Comparison of ENCODE assay signal across 9 cellular contexts in the genomic region with DNA sequence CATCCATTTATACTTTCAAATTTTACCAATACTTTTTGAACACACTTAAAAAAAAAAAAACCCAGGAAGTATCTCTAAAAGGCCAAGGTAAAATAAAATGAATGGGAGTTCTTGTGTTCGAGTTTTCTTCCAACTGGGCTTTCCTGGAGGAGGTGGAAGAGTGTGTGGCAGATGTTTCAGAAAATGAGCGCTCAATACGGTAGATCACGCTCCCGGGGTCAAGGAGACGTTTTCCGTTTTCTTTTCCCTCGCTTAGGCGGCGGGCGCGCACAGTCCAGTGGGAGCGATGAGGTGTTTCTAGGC. TPM values are rescaled to one million over a fixed set of nuclear protein-coding genes. Genes with fewer than 3 reads are reported as not detected.
DNase-seq lines count a peak whose midpoint lies in the region; FAIRE-seq and TF ChIP-seq lines count a peak whose summit lies in the region.
"Had no signal": no experiment of that assay in that cellular context is flagged by ENCODE, and none has a peak within 500 bp of the region (broad histone marks: within the 10 kb centered on the region; RNA-seq: fewer than 3 reads in every experiment).

No MANE protein-coding gene starts in this region.

- peak overlapping the region; percentile 82 for H3K4me2 ChIP-seq in keratinocyte (ENCODE audit: control insufficient read depth, extremely low read depth, insufficient read depth, low read depth, low read length)

- no peak for DNase-seq in T-helper 1 cell
- no peak for DNase-seq in activated T-helper 2 cell treated with anti-CD3 and anti-CD28 coated beads, Interferon-gamma antibody, Interleukin-2, Interleukin-4, amounts not matched to agents 10 μg/mL and 5 μg/mL and 100 μg/mL, durations not matched to agents 14 hours and 24 hours and 36 hours (ENCODE audit: low spot score)
- DNase-seq in keratinocyte (ENCODE audit: low read depth, low spot score), result no peak
- no peak for DNase-seq in posterior cingulate gyrus
- no peak for DNase-seq in GM10248 (ENCODE audit: extremely low spot score)
- no peak for DNase-seq in NCI-H2081 treated with DMSO at 0.1 percent for 48 hours (lab: John Stamatoyannopoulos, UW)

- POLR2A ChIA-PET in GM10248 (lab: Yijun Ruan, JAX), result no interaction called here

- no peaks in the 10 kb centered on the region for H3K36me3 ChIP-seq in keratinocyte (ENCODE audit: control insufficient read depth in 2 of 2, extremely low read depth in 1 of 2, insufficient read depth in 2 of 2, low read length in 2 of 2)
- peaks cover 0 to 7% (median 2%) of the 10 kb centered on the region in 5 donors for H3K36me3 ChIP-seq in subcutaneous abdominal adipose tissue (ENCODE audit: control insufficient read depth in 5 of 5, insufficient read depth in 5 of 5, low read length in 5 of 5)

- dilution Hi-C loops in keratinocyte (cut with MboI; ENCODE audit: extremely low pct_ligation_motif_present, low sequenced_read_pairs), result no loop called here

- H3K36me3 Mint-ChIP-seq in T-helper 1 cell treated with Interleukin-12 subunit alpha and Interleukin-12 subunit beta and Interleukin-4 antibody, amounts not matched to agents 30 μg/mL and 1 μg/mL, for 36 hours (ENCODE audit: low read depth), result no peaks in the 10 kb centered on the region
- no peaks in the 10 kb centered on the region for H3K36me3 Mint-ChIP-seq in activated T-helper 2 cell treated with anti-CD3 and anti-CD28 coated beads, Interferon-gamma antibody, Interleukin-2, Interleukin-4, amounts not matched to agents 10 μg/mL and 5 μg/mL and 100 μg/mL, durations not matched to agents 14 hours and 24 hours and 36 hours (ENCODE audit: low read depth)

- H3K4me3 ChIP-seq in keratinocyte (ENCODE audit: control insufficient read depth in 2 of 3, extremely low read depth in 1 of 3, insufficient read depth in 2 of 3, low read depth in 1 of 3, low read length in 3 of 3) (peak overlapping the region in 2 of 3 experiments; percentile 44 to 65), subcutaneous abdominal adipose tissue (ENCODE audit: low read depth in 1 of 5, low read length in 5 of 5) (peak overlapping the region; percentile 47 to 98 (median 65))

- TF ChIP-seq CTCF in keratinocyte (optimal IDR thresholded peaks at IDR 0.05 in 1 of 3, IDR thresholded peaks at IDR 0.05 in 1 of 3, conservative IDR thresholded peaks at IDR 0.05 in 1 of 3; ENCODE audit: extremely low read depth in 1 of 3, insufficient read depth in 2 of 3, low read length in 3 of 3) (no peak), GM10248 (IDR thresholded peaks at IDR 0.05; ENCODE audit: control extremely low read depth, extremely low read depth, low read depth, missing control alignments) (no peak)

- H3K79me2 ChIP-seq in keratinocyte (ENCODE audit: control insufficient read depth, insufficient read depth, low read length), result peaks cover 37% of the 10 kb centered on the region

- intact Hi-C loops in activated T-helper 2 cell treated with anti-CD3 and anti-CD28 coated beads, Interferon-gamma antibody, Interleukin-2, Interleukin-4, amounts not matched to agents 10 μg/mL and 5 μg/mL and 100 μg/mL, durations not matched to agents 14 hours and 24 hours and 36 hours (cut with micrococcal nuclease), result loop anchor here (1.0 to 2.0 kb wide), 2 partner anchors 157 to 366 kb away; no protein-coding TSS in a partner anchor
- intact Hi-C loops in posterior cingulate gyrus (cut with DNase I), result loop anchor here (5.0 to 10.0 kb wide), 5 partner anchors 75 to 403 kb away; a partner anchor contains a TSS

- peak overlapping the region; percentile 94 for H2AFZ ChIP-seq in keratinocyte (ENCODE audit: control insufficient read depth, low read length)

- CTCF ChIA-PET in GM10248 (lab: Yijun Ruan, JAX), result interaction anchor here (2.1 kb wide), 1 partner anchor 11 kb away, joined by 4 read pairs; no protein-coding TSS in a partner anchor

- H3K27ac Mint-ChIP-seq in T-helper 1 cell treated with Interleukin-12 subunit alpha and Interleukin-12 subunit beta and Interleukin-4 antibody, amounts not matched to agents 30 μg/mL and 1 μg/mL, for 36 hours, result peak overlapping the region; percentile 74
- H3K27ac Mint-ChIP-seq in activated T-helper 2 cell treated with anti-CD3 and anti-CD28 coated beads, Interferon-gamma antibody, Interleukin-2, Interleukin-4, amounts not matched to agents 10 μg/mL and 5 μg/mL and 100 μg/mL, durations not matched to agents 14 hours and 24 hours and 36 hours, result peak overlapping the region; percentile 73

- H3K4me3 Mint-ChIP-seq in T-helper 1 cell treated with Interleukin-12 subunit alpha and Interleukin-12 subunit beta and Interleukin-4 antibody, amounts not matched to agents 30 μg/mL and 1 μg/mL, for 36 hours, result peak overlapping the region; percentile 72
- H3K4me3 Mint-ChIP-seq in activated T-helper 2 cell treated with anti-CD3 and anti-CD28 coated beads, Interferon-gamma antibody, Interleukin-2, Interleukin-4, amounts not matched to agents 10 μg/mL and 5 μg/mL and 100 μg/mL, durations not matched to agents 14 hours and 24 hours and 36 hours (ENCODE audit: low read depth), result peak overlapping the region; percentile 74

- no peaks in the 10 kb centered on the region for H3K9me1 ChIP-seq in keratinocyte (ENCODE audit: control insufficient read depth, extremely low read depth, insufficient read depth, low read length)

- H3K9ac ChIP-seq in keratinocyte (ENCODE audit: control insufficient read depth, extremely low read depth, insufficient read depth, low read length) (peak overlapping the region; percentile 70), subcutaneous abdominal adipose tissue (ENCODE audit: low read length in 5 of 5) (peak overlapping the region; percentile 63 to 75 (median 68))

- FAIRE-seq in keratinocyte (lab: Jason Lieb, UNC), result no peak
- FAIRE-seq: A204.1 had no signal

- H3K27me3 Mint-ChIP-seq in T-helper 1 cell treated with Interleukin-12 subunit alpha and Interleukin-12 subunit beta and Interleukin-4 antibody, amounts not matched to agents 30 μg/mL and 1 μg/mL, for 36 hours (ENCODE audit: low read depth), result no peaks in the 10 kb centered on the region
- no peaks in the 10 kb centered on the region for H3K27me3 Mint-ChIP-seq in activated T-helper 2 cell treated with anti-CD3 and anti-CD28 coated beads, Interferon-gamma antibody, Interleukin-2, Interleukin-4, amounts not matched to agents 10 μg/mL and 5 μg/mL and 100 μg/mL, durations not matched to agents 14 hours and 24 hours and 36 hours (ENCODE audit: low read depth)

- H3K27ac ChIP-seq in keratinocyte (ENCODE audit: control insufficient read depth, insufficient read depth, low read length), result peak overlapping the region; percentile 74
- no peak overlapping the region for H3K27ac ChIP-seq in subcutaneous abdominal adipose tissue (ENCODE audit: low read depth, low read length)

- H3K27me3 ChIP-seq in keratinocyte (ENCODE audit: control insufficient read depth, extremely low read depth, insufficient read depth, low read length), result no peaks in the 10 kb centered on the region
- H3K27me3 ChIP-seq in subcutaneous abdominal adipose tissue (ENCODE audit: control insufficient read depth in 5 of 5, insufficient read depth in 4 of 5, low read length in 5 of 5), result no peaks in the 10 kb centered on the region

- no peaks in the 10 kb centered on the region for H4K20me1 ChIP-seq in keratinocyte (ENCODE audit: control insufficient read depth, extremely low read depth, insufficient read depth, low read length)

- peaks cover 19% of the 10 kb centered on the region for H3K4me1 Mint-ChIP-seq in T-helper 1 cell treated with Interleukin-12 subunit alpha and Interleukin-12 subunit beta and Interleukin-4 antibody, amounts not matched to agents 30 μg/mL and 1 μg/mL, for 36 hours (ENCODE audit: low read depth)
- H3K4me1 Mint-ChIP-seq in activated T-helper 2 cell treated with anti-CD3 and anti-CD28 coated beads, Interferon-gamma antibody, Interleukin-2, Interleukin-4, amounts not matched to agents 10 μg/mL and 5 μg/mL and 100 μg/mL, durations not matched to agents 14 hours and 24 hours and 36 hours (ENCODE audit: low read depth), result peaks cover 16% of the 10 kb centered on the region

- no peaks in the 10 kb centered on the region for H3K9me3 Mint-ChIP-seq in T-helper 1 cell treated with Interleukin-12 subunit alpha and Interleukin-12 subunit beta and Interleukin-4 antibody, amounts not matched to agents 30 μg/mL and 1 μg/mL, for 36 hours
- no peaks in the 10 kb centered on the region for H3K9me3 Mint-ChIP-seq in activated T-helper 2 cell treated with anti-CD3 and anti-CD28 coated beads, Interferon-gamma antibody, Interleukin-2, Interleukin-4, amounts not matched to agents 10 μg/mL and 5 μg/mL and 100 μg/mL, durations not matched to agents 14 hours and 24 hours and 36 hours

- no peaks in the 10 kb centered on the region for H3K9me3 ChIP-seq in keratinocyte (ENCODE audit: control insufficient read depth, low read depth, low read length)
- H3K9me3 ChIP-seq in subcutaneous abdominal adipose tissue (ENCODE audit: control insufficient read depth in 5 of 5, low read length in 5 of 5), result no peaks in the 10 kb centered on the region

- H3K4me1 ChIP-seq in keratinocyte (ENCODE audit: control insufficient read depth, extremely low read depth, insufficient read depth, low read length) (peaks cover 17% of the 10 kb centered on the region), subcutaneous abdominal adipose tissue (ENCODE audit: control insufficient read depth in 5 of 5, insufficient read depth in 5 of 5, low read length in 5 of 5) (peaks cover 4 to 24% (median 22%) of the 10 kb centered on the region in 5 donors)

RNA-seq across cellular contexts. Expression of a gene that starts 0.5 kb away (rescaled TPM):
- total RNA-seq in activated T-helper 2 cell treated with anti-CD3 and anti-CD28 coated beads, Interferon-gamma antibody, Interleukin-2, Interleukin-4, amounts not matched to agents 10 μg/mL and 5 μg/mL and 100 μg/mL, durations not matched to agents 14 hours and 24 hours and 36 hours, result 37.2 and 37.7 TPM in 2 replicates
- 8.7 to 22.3 TPM (median 14.3 TPM) in 3 replicates for polyA plus RNA-seq in keratinocyte
- 25.2 TPM for polyA plus RNA-seq in keratinocyte (2011; ENCODE audit: low read depth)
- 15.1 and 15.4 TPM in 2 replicates for polyA plus RNA-seq in keratinocyte (2011; cell fraction: cytosol; rRNA removed)
- polyA plus RNA-seq in keratinocyte (2011; cell fraction: nucleus; rRNA removed), result 37.0 and 44.8 TPM in 2 replicates
- 15.7 and 24.8 TPM in 2 replicates for polyA plus RNA-seq in keratinocyte (2012; ENCODE audit: low replicate concordance)
- 21.1 to 31.5 TPM (median 30.3 TPM) in 3 replicates for polyA minus RNA-seq in keratinocyte
- polyA minus RNA-seq in keratinocyte (2011; cell fraction: cytosol; rRNA and poly(A)+ RNA removed), result 17.1 TPM
- polyA minus RNA-seq in keratinocyte (2011; cell fraction: nucleus; rRNA and poly(A)+ RNA removed), result 24.5 and 54.1 TPM in 2 replicates

RNA-seq across cellular contexts. Expression of a gene that starts 35.2 kb away (rescaled TPM):
- not detected in 2 replicates for total RNA-seq in activated T-helper 2 cell treated with anti-CD3 and anti-CD28 coated beads, Interferon-gamma antibody, Interleukin-2, Interleukin-4, amounts not matched to agents 10 μg/mL and 5 μg/mL and 100 μg/mL, durations not matched to agents 14 hours and 24 hours and 36 hours
- polyA plus RNA-seq in keratinocyte, result 1.1 to 2.1 TPM (median 1.6 TPM) in 3 replicates
- polyA plus RNA-seq in keratinocyte (2011; ENCODE audit: low read depth), result 4.5 TPM
- 1.5 and 1.9 TPM in 2 replicates for polyA plus RNA-seq in keratinocyte (2011; cell fraction: cytosol; rRNA removed)
- polyA plus RNA-seq in keratinocyte (2011; cell fraction: nucleus; rRNA removed), result 0.34 and 0.40 TPM in 2 replicates
- 1.9 and 6.2 TPM in 2 replicates for polyA plus RNA-seq in keratinocyte (2012; ENCODE audit: low replicate concordance)
- polyA minus RNA-seq in keratinocyte, result 0.54 to 0.79 TPM in 2 of 3 replicates, not detected in the other
- polyA minus RNA-seq in keratinocyte (2011; cell fraction: cytosol; rRNA and poly(A)+ RNA removed), result not detected
- not detected in 2 replicates for polyA minus RNA-seq in keratinocyte (2011; cell fraction: nucleus; rRNA and poly(A)+ RNA removed)
